ENCODE assay signal across 1 cellular context in genomic region chr9:113625456-113625855, GRCh38.
TF ChIP-seq lines count a peak whose summit lies in the region.

No MANE protein-coding gene starts in this region.

TF ChIP-seq in H1, 55 proteins besides CTCF, POLR2A, EP300 and RAD21 (continued from another document):
- TF ChIP-seq, protein P1, sequence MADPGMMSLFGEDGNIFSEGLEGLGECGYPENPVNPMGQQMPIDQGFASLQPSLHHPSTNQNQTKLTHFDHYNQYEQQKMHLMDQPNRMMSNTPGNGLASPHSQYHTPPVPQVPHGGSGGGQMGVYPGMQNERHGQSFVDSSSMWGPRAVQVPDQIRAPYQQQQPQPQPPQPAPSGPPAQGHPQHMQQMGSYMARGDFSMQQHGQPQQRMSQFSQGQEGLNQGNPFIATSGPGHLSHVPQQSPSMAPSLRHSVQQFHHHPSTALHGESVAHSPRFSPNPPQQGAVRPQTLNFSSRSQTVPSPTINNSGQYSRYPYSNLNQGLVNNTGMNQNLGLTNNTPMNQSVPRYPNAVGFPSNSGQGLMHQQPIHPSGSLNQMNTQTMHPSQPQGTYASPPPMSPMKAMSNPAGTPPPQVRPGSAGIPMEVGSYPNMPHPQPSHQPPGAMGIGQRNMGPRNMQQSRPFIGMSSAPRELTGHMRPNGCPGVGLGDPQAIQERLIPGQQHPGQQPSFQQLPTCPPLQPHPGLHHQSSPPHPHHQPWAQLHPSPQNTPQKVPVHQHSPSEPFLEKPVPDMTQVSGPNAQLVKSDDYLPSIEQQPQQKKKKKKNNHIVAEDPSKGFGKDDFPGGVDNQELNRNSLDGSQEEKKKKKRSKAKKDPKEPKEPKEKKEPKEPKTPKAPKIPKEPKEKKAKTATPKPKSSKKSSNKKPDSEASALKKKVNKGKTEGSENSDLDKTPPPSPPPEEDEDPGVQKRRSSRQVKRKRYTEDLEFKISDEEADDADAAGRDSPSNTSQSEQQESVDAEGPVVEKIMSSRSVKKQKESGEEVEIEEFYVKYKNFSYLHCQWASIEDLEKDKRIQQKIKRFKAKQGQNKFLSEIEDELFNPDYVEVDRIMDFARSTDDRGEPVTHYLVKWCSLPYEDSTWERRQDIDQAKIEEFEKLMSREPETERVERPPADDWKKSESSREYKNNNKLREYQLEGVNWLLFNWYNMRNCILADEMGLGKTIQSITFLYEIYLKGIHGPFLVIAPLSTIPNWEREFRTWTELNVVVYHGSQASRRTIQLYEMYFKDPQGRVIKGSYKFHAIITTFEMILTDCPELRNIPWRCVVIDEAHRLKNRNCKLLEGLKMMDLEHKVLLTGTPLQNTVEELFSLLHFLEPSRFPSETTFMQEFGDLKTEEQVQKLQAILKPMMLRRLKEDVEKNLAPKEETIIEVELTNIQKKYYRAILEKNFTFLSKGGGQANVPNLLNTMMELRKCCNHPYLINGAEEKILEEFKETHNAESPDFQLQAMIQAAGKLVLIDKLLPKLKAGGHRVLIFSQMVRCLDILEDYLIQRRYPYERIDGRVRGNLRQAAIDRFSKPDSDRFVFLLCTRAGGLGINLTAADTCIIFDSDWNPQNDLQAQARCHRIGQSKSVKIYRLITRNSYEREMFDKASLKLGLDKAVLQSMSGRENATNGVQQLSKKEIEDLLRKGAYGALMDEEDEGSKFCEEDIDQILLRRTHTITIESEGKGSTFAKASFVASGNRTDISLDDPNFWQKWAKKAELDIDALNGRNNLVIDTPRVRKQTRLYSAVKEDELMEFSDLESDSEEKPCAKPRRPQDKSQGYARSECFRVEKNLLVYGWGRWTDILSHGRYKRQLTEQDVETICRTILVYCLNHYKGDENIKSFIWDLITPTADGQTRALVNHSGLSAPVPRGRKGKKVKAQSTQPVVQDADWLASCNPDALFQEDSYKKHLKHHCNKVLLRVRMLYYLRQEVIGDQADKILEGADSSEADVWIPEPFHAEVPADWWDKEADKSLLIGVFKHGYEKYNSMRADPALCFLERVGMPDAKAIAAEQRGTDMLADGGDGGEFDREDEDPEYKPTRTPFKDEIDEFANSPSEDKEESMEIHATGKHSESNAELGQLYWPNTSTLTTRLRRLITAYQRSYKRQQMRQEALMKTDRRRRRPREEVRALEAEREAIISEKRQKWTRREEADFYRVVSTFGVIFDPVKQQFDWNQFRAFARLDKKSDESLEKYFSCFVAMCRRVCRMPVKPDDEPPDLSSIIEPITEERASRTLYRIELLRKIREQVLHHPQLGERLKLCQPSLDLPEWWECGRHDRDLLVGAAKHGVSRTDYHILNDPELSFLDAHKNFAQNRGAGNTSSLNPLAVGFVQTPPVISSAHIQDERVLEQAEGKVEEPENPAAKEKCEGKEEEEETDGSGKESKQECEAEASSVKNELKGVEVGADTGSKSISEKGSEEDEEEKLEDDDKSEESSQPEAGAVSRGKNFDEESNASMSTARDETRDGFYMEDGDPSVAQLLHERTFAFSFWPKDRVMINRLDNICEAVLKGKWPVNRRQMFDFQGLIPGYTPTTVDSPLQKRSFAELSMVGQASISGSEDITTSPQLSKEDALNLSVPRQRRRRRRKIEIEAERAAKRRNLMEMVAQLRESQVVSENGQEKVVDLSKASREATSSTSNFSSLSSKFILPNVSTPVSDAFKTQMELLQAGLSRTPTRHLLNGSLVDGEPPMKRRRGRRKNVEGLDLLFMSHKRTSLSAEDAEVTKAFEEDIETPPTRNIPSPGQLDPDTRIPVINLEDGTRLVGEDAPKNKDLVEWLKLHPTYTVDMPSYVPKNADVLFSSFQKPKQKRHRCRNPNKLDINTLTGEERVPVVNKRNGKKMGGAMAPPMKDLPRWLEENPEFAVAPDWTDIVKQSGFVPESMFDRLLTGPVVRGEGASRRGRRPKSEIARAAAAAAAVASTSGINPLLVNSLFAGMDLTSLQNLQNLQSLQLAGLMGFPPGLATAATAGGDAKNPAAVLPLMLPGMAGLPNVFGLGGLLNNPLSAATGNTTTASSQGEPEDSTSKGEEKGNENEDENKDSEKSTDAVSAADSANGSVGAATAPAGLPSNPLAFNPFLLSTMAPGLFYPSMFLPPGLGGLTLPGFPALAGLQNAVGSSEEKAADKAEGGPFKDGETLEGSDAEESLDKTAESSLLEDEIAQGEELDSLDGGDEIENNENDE (IDR thresholded peaks at IDR 0.05; ENCODE audit: insufficient replicate concordance, low read length), result no peak
- TF ChIP-seq KDM1A (IDR thresholded peaks at IDR 0.05; ENCODE audit: borderline replicate concordance, low read length), result no peak
- no peak for TF ChIP-seq JUND (IDR thresholded peaks at IDR 0.05; ENCODE audit: low read length)
- TF ChIP-seq CBX8 (IDR thresholded peaks at IDR 0.05; ENCODE audit: borderline replicate concordance, low read depth, low read length), result no peak
- TF ChIP-seq MAFK (IDR thresholded peaks at IDR 0.05; ENCODE audit: low read depth, low read length), result no peak
- TF ChIP-seq, protein P2, sequence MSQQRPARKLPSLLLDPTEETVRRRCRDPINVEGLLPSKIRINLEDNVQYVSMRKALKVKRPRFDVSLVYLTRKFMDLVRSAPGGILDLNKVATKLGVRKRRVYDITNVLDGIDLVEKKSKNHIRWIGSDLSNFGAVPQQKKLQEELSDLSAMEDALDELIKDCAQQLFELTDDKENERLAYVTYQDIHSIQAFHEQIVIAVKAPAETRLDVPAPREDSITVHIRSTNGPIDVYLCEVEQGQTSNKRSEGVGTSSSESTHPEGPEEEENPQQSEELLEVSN (IDR thresholded peaks at IDR 0.05), result no peak
- no peak for TF ChIP-seq CEBPB (IDR thresholded peaks at IDR 0.05; ENCODE audit: low read depth, low read length)
- TF ChIP-seq SRF (IDR thresholded peaks at IDR 0.05; ENCODE audit: low read depth, low read length), result no peak
- TF ChIP-seq SP1 (IDR thresholded peaks at IDR 0.05; ENCODE audit: low read depth, low read length), result no peak
- TF ChIP-seq, protein P3, sequence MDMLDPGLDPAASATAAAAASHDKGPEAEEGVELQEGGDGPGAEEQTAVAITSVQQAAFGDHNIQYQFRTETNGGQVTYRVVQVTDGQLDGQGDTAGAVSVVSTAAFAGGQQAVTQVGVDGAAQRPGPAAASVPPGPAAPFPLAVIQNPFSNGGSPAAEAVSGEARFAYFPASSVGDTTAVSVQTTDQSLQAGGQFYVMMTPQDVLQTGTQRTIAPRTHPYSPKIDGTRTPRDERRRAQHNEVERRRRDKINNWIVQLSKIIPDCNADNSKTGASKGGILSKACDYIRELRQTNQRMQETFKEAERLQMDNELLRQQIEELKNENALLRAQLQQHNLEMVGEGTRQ (IDR thresholded peaks at IDR 0.05; ENCODE audit: low read length), result no peak
- no peak for TF ChIP-seq CTBP2 (IDR thresholded peaks at IDR 0.05; ENCODE audit: borderline replicate concordance, insufficient read depth, insufficient read length, low read length)
TF ChIP-seq in H1: peak in this region for 0.
